ENCODE assay signal across 19 cellular contexts in the genomic region with DNA sequence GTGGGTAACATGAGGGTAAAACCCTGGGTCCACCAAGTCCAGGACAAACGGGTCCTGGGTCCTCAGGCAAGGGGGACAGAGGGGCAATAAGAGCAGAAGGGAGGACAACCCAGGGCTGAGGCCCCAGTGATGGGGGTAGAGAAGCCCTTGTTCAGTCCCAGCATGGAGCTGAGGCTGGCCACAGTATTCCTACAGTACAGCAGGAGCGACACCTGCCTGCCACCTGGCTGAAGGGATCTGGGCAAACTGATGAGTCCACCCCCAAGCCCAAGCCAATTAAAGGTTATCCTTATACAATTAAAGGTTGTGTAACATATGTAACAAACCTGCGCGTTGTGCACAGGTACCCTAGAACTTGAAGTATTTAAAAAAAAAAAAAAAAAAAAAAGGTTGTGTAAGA.
DNase-seq lines count a peak whose midpoint lies in the region; ATAC-seq and TF ChIP-seq lines count a peak whose summit lies in the region.
"Had no signal": no experiment of that assay in that cellular context is flagged by ENCODE, and none has a peak within 500 bp of the region (broad histone marks: within the 10 kb centered on the region; RNA-seq: fewer than 3 reads in every experiment).

No MANE protein-coding gene starts in this region.

- TF ChIP-seq CTCF in body of pancreas (IDR thresholded peaks at IDR 0.05) (peak; percentile 23 to 68 (median 62)), nephron (IDR thresholded peaks at IDR 0.05; ENCODE audit: unreplicated experiment in 3 of 3) (peak in 1 of 3 experiments; percentile 8)

- peaks cover 3% of the 10 kb centered on the region for H3K36me3 Mint-ChIP-seq in nephron (ENCODE audit: low read depth)

- H3K4me3 ChIP-seq in body of pancreas: no peak overlapping the region
- H3K4me3 ChIP-seq: BLaER1, sigmoid colon, SJSA1 had no signal

- H3K36me3 ChIP-seq in body of pancreas (replicated peaks in 1 of 2; ENCODE audit: insufficient read depth in 1 of 2, low read depth in 2 of 2): no peaks in the 10 kb centered on the region
- H3K36me3 ChIP-seq: BLaER1, sigmoid colon, SJSA1 had no signal

- H3K9me3 ChIP-seq in body of pancreas: no peaks in the 10 kb centered on the region
- H3K9me3 ChIP-seq: BLaER1, sigmoid colon, SJSA1 had no signal

- no peaks in the 10 kb centered on the region for H3K9me3 Mint-ChIP-seq in nephron
- H3K9me3 Mint-ChIP-seq: central memory CD8-positive, alpha-beta T cell had no signal

- H3K4me1 ChIP-seq in body of pancreas: peaks cover 74% of the 10 kb centered on the region
- H3K4me1 ChIP-seq: SJSA1 had no signal

- peak overlapping the region; percentile 77 to 85 (median 82) for H3K27ac ChIP-seq in body of pancreas
- H3K27ac ChIP-seq: BLaER1, sigmoid colon, SJSA1 had no signal

- ATAC-seq in body of pancreas (peak; percentile 41), HG02588 (IDR thresholded peaks at IDR 0.05; ENCODE audit: unreplicated experiment) (no peak), GM21737 (IDR thresholded peaks at IDR 0.05; ENCODE audit: unreplicated experiment) (no peak)
- ATAC-seq: activated CD4-positive, alpha-beta T cell treated with anti-CD3 and anti-CD28 coated beads for 36 hours had no signal

- WGBS in body of pancreas, 2 donors: 40 to 42% methylated on average over 4 of the region's 4 CpGs

- TF ChIP-seq POLR2A in body of pancreas (IDR thresholded peaks at IDR 0.05): no peak

- no peaks in the 10 kb centered on the region for H3K27me3 Mint-ChIP-seq in nephron (ENCODE audit: low read depth)
- H3K27me3 Mint-ChIP-seq: activated CD4-positive, alpha-beta T cell treated with anti-CD3 and anti-CD28 coated beads for 36 hours; central memory CD8-positive, alpha-beta T cell had no signal

- intact Hi-C loops in body of pancreas (cut with DNase I): no loop called here

- peaks cover 79% of the 10 kb centered on the region for H3K4me1 Mint-ChIP-seq in nephron
- H3K4me1 Mint-ChIP-seq: activated CD4-positive, alpha-beta T cell treated with anti-CD3 and anti-CD28 coated beads for 36 hours had no signal

- H3K4me3 Mint-ChIP-seq in nephron: no peak overlapping the region
- H3K4me3 Mint-ChIP-seq: activated CD4-positive, alpha-beta T cell treated with anti-CD3 and anti-CD28 coated beads for 36 hours; central memory CD8-positive, alpha-beta T cell had no signal

- H3K27me3 ChIP-seq in body of pancreas: no peaks in the 10 kb centered on the region
- H3K27me3 ChIP-seq: BLaER1, sigmoid colon, SJSA1 had no signal

- DNase-seq in NCI-H1417 (lab: John Stamatoyannopoulos, UW) (peak in 2 of 3 experiments; percentile 18 to 19), NCI-H1417 treated with DMSO at 0.1 percent for 48 hours (lab: John Stamatoyannopoulos, UW) (no peak), NCI-H510A (lab: John Stamatoyannopoulos, UW) (peak; percentile 16), body of pancreas (peak; percentile 71 to 80 (median 76))
- no peak for DNase-seq in central memory CD4-positive, alpha-beta T cell
- DNase-seq: activated CD4-positive, alpha-beta T cell treated with anti-CD3 and anti-CD28 coated beads for 36 hours; hypothalamus; NCI-H1694 treated with DMSO at 0.1 percent for 48 hours; OCI-M1; sigmoid colon; stimulated activated naive CD4-positive, alpha-beta T cell; T-helper 9 cell; trophoblast cell had no signal

- peak overlapping the region; percentile 28 to 77 (median 45) for H3K27ac Mint-ChIP-seq in nephron
- H3K27ac Mint-ChIP-seq: activated CD4-positive, alpha-beta T cell treated with anti-CD3 and anti-CD28 coated beads for 36 hours had no signal

Comparison
In these comparisons a context has a peak if more than half of its experiments do, and no peak if none do; other contexts are left out.
1. DNase-seq: peak in NCI-H1417 (2 of 3), NCI-H510A (single experiment) and body of pancreas (4 of 4); none in NCI-H1417 treated with DMSO at 0.1 percent for 48 hours (single experiment) and central memory CD4-positive, alpha-beta T cell (single experiment).